ENCODE assay signal across 34 cellular contexts in genomic region chr6:50096267-50096666, GRCh38. TPM values are rescaled to one million over a fixed set of nuclear protein-coding genes. Genes with fewer than 3 reads are reported as not detected.
"Had no signal": no experiment of that assay in that cellular context is flagged by ENCODE, and none has a peak within 500 bp of the region (broad histone marks: within the 10 kb centered on the region; RNA-seq: fewer than 3 reads in every experiment).

No MANE protein-coding gene starts in this region.

- H3K9me3 Mint-ChIP-seq: mesothelial cell of epicardium; nephron; neural progenitor cell; stimulated activated naive B cell treated with anti-CD40 and anti-IgM and Interleukin-4, amounts not matched to agents 10 μg/mL and 1 μg/mL and 100 μg/mL, for 72 hours; stimulated activated naive CD8-positive, alpha-beta T cell treated with anti-CD3 and anti-CD28 coated beads, Interleukin-15, Interleukin-2, amounts not matched to agents 100 ng/mL and 50 ng/mL, for 24 hours had no signal

- H3K27me3 ChIP-seq: gastrocnemius medialis, hepatocyte, neural progenitor cell, sigmoid colon, suprapubic skin, transverse colon, upper lobe of right lung, uterus had no signal

- H3K4me3 Mint-ChIP-seq: mesothelial cell of epicardium; naive thymus-derived CD4-positive, alpha-beta T cell; nephron; neural progenitor cell; stimulated activated naive B cell treated with anti-CD40 and anti-IgM and Interleukin-4, amounts not matched to agents 10 μg/mL and 1 μg/mL and 100 μg/mL, for 72 hours; stimulated activated naive CD8-positive, alpha-beta T cell treated with anti-CD3 and anti-CD28 coated beads, Interleukin-15, Interleukin-2, amounts not matched to agents 100 ng/mL and 50 ng/mL, for 24 hours had no signal

- H3K79me2 ChIP-seq: hepatocyte, parathyroid adenoma had no signal

- H3K27ac ChIP-seq: dorsolateral prefrontal cortex, epithelial cell of prostate, gastrocnemius medialis, heart left ventricle, hepatocyte, neural progenitor cell, parathyroid adenoma, sigmoid colon, suprapubic skin, transverse colon, upper lobe of right lung, uterus had no signal

- H3K36me3 ChIP-seq: gastrocnemius medialis, heart left ventricle, neural progenitor cell, sigmoid colon, suprapubic skin, transverse colon, upper lobe of right lung, uterus had no signal

- H3K36me3 Mint-ChIP-seq: mesothelial cell of epicardium; naive thymus-derived CD4-positive, alpha-beta T cell; neural progenitor cell; stimulated activated naive B cell treated with anti-CD40 and anti-IgM and Interleukin-4, amounts not matched to agents 10 μg/mL and 1 μg/mL and 100 μg/mL, for 72 hours had no signal

- H3K27ac Mint-ChIP-seq: mesothelial cell of epicardium; naive thymus-derived CD4-positive, alpha-beta T cell; neural progenitor cell; progenitor cell of endocrine pancreas; stimulated activated naive B cell treated with anti-CD40 and anti-IgM and Interleukin-4, amounts not matched to agents 10 μg/mL and 1 μg/mL and 100 μg/mL, for 72 hours; stimulated activated naive CD8-positive, alpha-beta T cell treated with anti-CD3 and anti-CD28 coated beads, Interleukin-15, Interleukin-2, amounts not matched to agents 100 ng/mL and 50 ng/mL, for 24 hours had no signal

- H3K27me3 Mint-ChIP-seq: naive thymus-derived CD4-positive, alpha-beta T cell; progenitor cell of endocrine pancreas; stimulated activated naive B cell treated with anti-CD40 and anti-IgM and Interleukin-4, amounts not matched to agents 10 μg/mL and 1 μg/mL and 100 μg/mL, for 72 hours; stimulated activated naive CD8-positive, alpha-beta T cell treated with anti-CD3 and anti-CD28 coated beads, Interleukin-15, Interleukin-2, amounts not matched to agents 100 ng/mL and 50 ng/mL, for 24 hours had no signal

- H3K9me3 ChIP-seq: gastrocnemius medialis, heart left ventricle, mucosa of descending colon, sigmoid colon, suprapubic skin, transverse colon, upper lobe of right lung, uterus had no signal

- ATAC-seq: esophagus mucosa; gastrocnemius medialis; heart left ventricle; left colon; mucosa of descending colon; naive thymus-derived CD4-positive, alpha-beta T cell; stimulated activated naive B cell treated with anti-CD40 and anti-IgM and Interleukin-4, amounts not matched to agents 10 μg/mL and 1 μg/mL and 100 μg/mL, for 72 hours; upper lobe of right lung had no signal

- H3K9ac ChIP-seq: neural progenitor cell, parathyroid adenoma had no signal

- H3K4me1 ChIP-seq: gastrocnemius medialis, heart left ventricle, neural progenitor cell, parathyroid adenoma, suprapubic skin, transverse colon, upper lobe of right lung, uterus had no signal

- H3K4me3 ChIP-seq: dorsolateral prefrontal cortex, gastrocnemius medialis, heart left ventricle, hepatocyte, mucosa of descending colon, neural progenitor cell, sigmoid colon, suprapubic skin, transverse colon, upper lobe of right lung, uterus had no signal

- H2AFZ ChIP-seq: hepatocyte, neural progenitor cell, parathyroid adenoma had no signal

- H3K4me1 Mint-ChIP-seq: mesothelial cell of epicardium; naive thymus-derived CD4-positive, alpha-beta T cell; nephron; neural progenitor cell; stimulated activated naive B cell treated with anti-CD40 and anti-IgM and Interleukin-4, amounts not matched to agents 10 μg/mL and 1 μg/mL and 100 μg/mL, for 72 hours had no signal

- DNase-seq: cortex of kidney; dorsolateral prefrontal cortex; effector CD4-positive, alpha-beta T cell; foreskin fibroblast; gastrocnemius medialis; heart left ventricle; left colon; mesenchymal stem cell; mucosa of descending colon; naive thymus-derived CD4-positive, alpha-beta T cell; sigmoid colon; stimulated activated CD4-positive, alpha-beta T cell treated with anti-CD3 and anti-CD28 coated beads, Interleukin-15, amount 100 ng/mL, for 24 hours; stimulated activated CD4-positive, alpha-beta T cell treated with anti-CD3 and anti-CD28 coated beads, Interleukin-2, amount 100 ng/mL, for 48 hours; stimulated activated naive B cell treated with anti-CD40 and anti-IgM and Interleukin-4, amounts not matched to agents 10 μg/mL and 1 μg/mL and 100 μg/mL, for 72 hours; transverse colon; upper lobe of right lung; uterus had no signal

- H3K4me2 ChIP-seq: hepatocyte, neural progenitor cell had no signal

RNA-seq across cellular contexts. Expression of gene DEFB112, which starts 46.5 kb away (rescaled TPM):
- total RNA-seq: dorsolateral prefrontal cortex; esophagus mucosa; gastrocnemius medialis; glomerular endothelial cell; heart left ventricle; hepatocyte; kidney epithelial cell; left colon; lower leg skin; lung microvascular endothelial cell; mesothelial cell of epicardium; mucosa of descending colon; naive thymus-derived CD4-positive, alpha-beta T cell; osteoblast; progenitor cell of endocrine pancreas; sigmoid colon; skeletal muscle tissue; suprapubic skin; transverse colon; upper lobe of right lung; uterus had no signal
- polyA plus RNA-seq: heart left ventricle; hepatocyte; naive thymus-derived CD4-positive, alpha-beta T cell; sigmoid colon; thymus had no signal
